Comparison of ENCODE assay signal across 20 cellular contexts in genomic region chr1:54857066-54857660, GRCh38. TPM values are rescaled to one million over a fixed set of nuclear protein-coding genes. Genes with fewer than 3 reads are reported as not detected.
DNase-seq lines count a peak whose midpoint lies in the region; ATAC-seq, FAIRE-seq and TF ChIP-seq lines count a peak whose summit lies in the region.
"Had no signal": no experiment of that assay in that cellular context is flagged by ENCODE, and none has a peak within 500 bp of the region (broad histone marks: within the 10 kb centered on the region; RNA-seq: fewer than 3 reads in every experiment).

No MANE protein-coding gene starts in this region.

- TF ChIP-seq CTCF in endodermal cell (conservative IDR thresholded peaks at IDR 0.05) (no peak), HepG2 (CRISPR knock-in tag; IDR thresholded peaks at IDR 0.05) (no peak)

- intact Hi-C loops in HepG2 (cut with micrococcal nuclease; ENCODE audit: unreplicated experiment) = no loop called here

- H3K79me2 ChIP-seq in HepG2 (ENCODE audit: insufficient read depth, low read length) = peaks cover 43% of the 10 kb centered on the region

- peaks cover 54% of the 10 kb centered on the region for H4K20me1 ChIP-seq in HepG2 (ENCODE audit: insufficient read depth, low read length)

- 60 to 98% methylated on average over 1 to 3 of the region's 3 CpGs for WGBS in endodermal cell (ENCODE audit: insufficient coverage in 1 of 2, insufficient read length in 1 of 2), 2 experiments
- WGBS in HepG2 (ENCODE audit: low lambda C conversion rate) = 95% methylated on average over 3 of the region's 3 CpGs

- H3K36me3 ChIP-seq in endodermal cell (ENCODE audit: control insufficient read depth, insufficient read depth, low read length) = peaks cover 91% of the 10 kb centered on the region
- peaks cover 55 to 80% of the 10 kb centered on the region in 2 experiments for H3K36me3 ChIP-seq in HepG2 (replicated peaks in 1 of 2; ENCODE audit: control insufficient read depth in 1 of 2, insufficient read depth in 2 of 2, low read length in 2 of 2)
- peaks cover 0 to 22% (median 19%) of the 10 kb centered on the region in 5 donors for H3K36me3 ChIP-seq in subcutaneous abdominal adipose tissue (ENCODE audit: control insufficient read depth in 5 of 5, insufficient read depth in 5 of 5, low read length in 5 of 5)

- TF ChIP-seq POLR2A in HepG2 (IDR thresholded peaks at IDR 0.05; ENCODE audit: insufficient read depth in 1 of 2, low read depth in 2 of 2, low read length in 2 of 2) = no peak

- H3K4me2 ChIP-seq in HepG2 (ENCODE audit: low read depth, low read length) = no peak overlapping the region

- H3K27ac ChIP-seq in endodermal cell (ENCODE audit: low read depth, low read length) = no peak overlapping the region
- peak overlapping the region; percentile 23 for H3K27ac ChIP-seq in HepG2 (ENCODE audit: extremely low read length, insufficient read depth, low read length)
- H3K27ac ChIP-seq in subcutaneous abdominal adipose tissue (ENCODE audit: low read depth, low read length) = peak overlapping the region; percentile 84
- H3K27ac ChIP-seq: SJCRH30, thoracic aorta had no signal

- no peak for ATAC-seq in HepG2
- no peak for ATAC-seq in GM18517 (IDR thresholded peaks at IDR 0.05; ENCODE audit: unreplicated experiment)
- ATAC-seq in GM18873 (IDR thresholded peaks at IDR 0.05; ENCODE audit: low FRiP score, unreplicated experiment) = no peak
- ATAC-seq in effector memory CD8-positive, alpha-beta T cell (replicated peaks) = no peak
- no peak for ATAC-seq in esophagus mucosa

- POLR2A ChIA-PET in HepG2 (lab: Yijun Ruan, JAX) = interaction anchor here (2.7 to 4.3 kb wide), 3 partner anchors 8 to 29 kb away, joined by 12 to 54 read pairs (median 29); partner anchors contain the start of gene DHCR24

- CTCF ChIA-PET in HepG2 (lab: Yijun Ruan, JAX; ENCODE audit: low intra/inter-chr PET ratio, low total read pairs) = no interaction called here

- TF ChIP-seq EP300 in HepG2 (IDR thresholded peaks at IDR 0.05; ENCODE audit: low read depth in 2 of 2, low read length in 2 of 2) = no peak
- no peak for TF ChIP-seq EP300 in HepG2 (CRISPR knock-in tag; IDR thresholded peaks at IDR 0.05; ENCODE audit: borderline replicate concordance)

- H3K27ac Mint-ChIP-seq in endodermal cell = no peak overlapping the region
- H3K27ac Mint-ChIP-seq in effector memory CD8-positive, alpha-beta T cell = no peak overlapping the region
- H3K27ac Mint-ChIP-seq: T-helper 2 cell treated with Interferon-gamma antibody and Interleukin-4, amounts not matched to agents 5 μg/mL and 100 μg/mL, for 36 hours had no signal

- no peaks in the 10 kb centered on the region for H3K9me3 ChIP-seq in endodermal cell (ENCODE audit: control insufficient read depth, low read length)
- H3K9me3 ChIP-seq in HepG2 (ENCODE audit: low read length) = no peaks in the 10 kb centered on the region
- H3K9me3 ChIP-seq in subcutaneous abdominal adipose tissue (ENCODE audit: control insufficient read depth in 5 of 5, low read length in 5 of 5) = no peaks in the 10 kb centered on the region
- H3K9me3 ChIP-seq: BE2C, SJCRH30, thoracic aorta had no signal

- in situ Hi-C loops in HepG2 (cut with HindIII; ENCODE audit: extremely low pct_ligation_motif_present, low pct_unique_long_range_greater_than_20kb) = no loop called here

- H3K9me3 Mint-ChIP-seq in endodermal cell = no peaks in the 10 kb centered on the region
- no peaks in the 10 kb centered on the region for H3K9me3 Mint-ChIP-seq in effector memory CD8-positive, alpha-beta T cell
- H3K9me3 Mint-ChIP-seq: T-helper 2 cell treated with Interferon-gamma antibody and Interleukin-4, amounts not matched to agents 5 μg/mL and 100 μg/mL, for 36 hours had no signal

- no peak for FAIRE-seq in HepG2 (lab: Jason Lieb, UNC)
- FAIRE-seq: colon, H54 had no signal

- TF ChIP-seq RAD21 in HepG2 (CRISPR knock-in tag; IDR thresholded peaks at IDR 0.05) = no peak

- no peaks in the 10 kb centered on the region for H3K27me3 ChIP-seq in endodermal cell (ENCODE audit: control insufficient read depth, insufficient read depth, low read length, poor library complexity, severe bottlenecking)
- H3K27me3 ChIP-seq in HepG2 (ENCODE audit: control insufficient read depth in 1 of 2, insufficient read depth in 2 of 2, low read length in 2 of 2) = no peaks in the 10 kb centered on the region
- H3K27me3 ChIP-seq in subcutaneous abdominal adipose tissue (ENCODE audit: control insufficient read depth in 5 of 5, insufficient read depth in 4 of 5, low read length in 5 of 5) = no peaks in the 10 kb centered on the region
- H3K27me3 ChIP-seq: BE2C, SJCRH30 had no signal

- BruUV-seq in HepG2 (replicated peaks; lab: Mats Ljungman, UMichigan) = no TSS peak

- peaks cover 13% of the 10 kb centered on the region for H3K4me1 Mint-ChIP-seq in endodermal cell
- H3K4me1 Mint-ChIP-seq in effector memory CD8-positive, alpha-beta T cell (ENCODE audit: low read depth in 2 of 2) = peaks cover 0 to 14% of the 10 kb centered on the region in 2 donors

- no peak overlapping the region for H2AFZ ChIP-seq in HepG2 (ENCODE audit: low read length)

- no peaks in the 10 kb centered on the region for H3K27me3 Mint-ChIP-seq in endodermal cell (ENCODE audit: insufficient read depth)
- no peaks in the 10 kb centered on the region for H3K27me3 Mint-ChIP-seq in effector memory CD8-positive, alpha-beta T cell

- H3K4me3 ChIP-seq in endodermal cell (ENCODE audit: low read length) = no peak overlapping the region
- H3K4me3 ChIP-seq in HepG2 (replicated peaks in 1 of 3; ENCODE audit: insufficient read depth in 1 of 3, low read depth in 2 of 3, low read length in 3 of 3) = no peak overlapping the region
- H3K4me3 ChIP-seq in subcutaneous abdominal adipose tissue (ENCODE audit: low read depth in 1 of 5, low read length in 5 of 5) = no peak overlapping the region
- H3K4me3 ChIP-seq: SJCRH30, thoracic aorta had no signal

- H3K36me3 Mint-ChIP-seq in endodermal cell (ENCODE audit: low read depth) = peaks cover 86% of the 10 kb centered on the region
- H3K36me3 Mint-ChIP-seq in effector memory CD8-positive, alpha-beta T cell (ENCODE audit: insufficient read depth) = peaks cover 4% of the 10 kb centered on the region

- H3K4me3 Mint-ChIP-seq in endodermal cell = no peak overlapping the region
- no peak overlapping the region for H3K4me3 Mint-ChIP-seq in effector memory CD8-positive, alpha-beta T cell
- H3K4me3 Mint-ChIP-seq: T-helper 2 cell treated with Interferon-gamma antibody and Interleukin-4, amounts not matched to agents 5 μg/mL and 100 μg/mL, for 36 hours had no signal

- no peaks in the 10 kb centered on the region for H3K4me1 ChIP-seq in endodermal cell (ENCODE audit: control insufficient read depth, insufficient read depth, low read length)
- peaks cover 64% of the 10 kb centered on the region for H3K4me1 ChIP-seq in HepG2 (ENCODE audit: insufficient read depth, low read length)
- peaks cover 4 to 30% (median 17%) of the 10 kb centered on the region in 5 donors for H3K4me1 ChIP-seq in subcutaneous abdominal adipose tissue (ENCODE audit: control insufficient read depth in 5 of 5, insufficient read depth in 5 of 5, low read length in 5 of 5)
- H3K4me1 ChIP-seq: BE2C, SJCRH30 had no signal

- H3K9ac ChIP-seq in endodermal cell (ENCODE audit: extremely low read depth, low read length, poor library complexity, severe bottlenecking) = no peak overlapping the region
- H3K9ac ChIP-seq in HepG2 (ENCODE audit: insufficient read depth, low read depth, low read length) = no peak overlapping the region
- peak overlapping the region in 1 of 5 donors; percentile 29 for H3K9ac ChIP-seq in subcutaneous abdominal adipose tissue (ENCODE audit: low read length in 5 of 5)

- peak; percentile 9 for DNase-seq in RPMI7951 (ENCODE audit: low read depth)
- DNase-seq in endodermal cell = peak; percentile 47
- no peak for DNase-seq in HepG2 (ENCODE audit: low spot score)
- no peak for DNase-seq in effector memory CD8-positive, alpha-beta T cell
- DNase-seq: activated CD4-positive, alpha-beta T cell treated with anti-CD3 and anti-CD28 coated beads for 4 hours; activated effector memory CD4-positive, alpha-beta T cell treated with Interleukin-2 at 50 U/mL for 16 hours; BE2C; KBM-7; mesendoderm; NCI-H1048; NCI-H510A treated with DMSO at 0.1 percent for 48 hours; SJCRH30 had no signal

RNA-seq across cellular contexts. Expression of gene DHCR24, which starts 29.8 kb away (rescaled TPM):
- total RNA-seq in RPMI7951 (2014; rRNA removed; shearing (Covaris generic)) = 63.0 and 67.8 TPM in 2 replicates
- total RNA-seq in endodermal cell (100 to 1,000 TPM; 243 to 340 TPM), HepG2 (2016; rRNA removed; fragmentation: Illumina TruSeq; extraction: Trizol) (250 and 448 TPM in 2 replicates), esophagus mucosa (530 TPM)
- polyA plus RNA-seq in endodermal cell (2013, experiment 1 of 2) = 221 TPM
- polyA plus RNA-seq in endodermal cell (2013, experiment 2 of 2) = 218 TPM
- total RNA-seq in HepG2 (2016; cell fraction: cytosol; rRNA removed; fragmentation: Illumina TruSeq; extraction: Trizol; ENCODE audit: low read depth) = 49.9 and 51.0 TPM in 2 replicates
- 228 and 439 TPM in 2 replicates for total RNA-seq in HepG2 (2016; cell fraction: insoluble cytoplasmic fraction; rRNA removed; fragmentation: Illumina TruSeq; extraction: Trizol)
- 153 and 157 TPM in 2 replicates for total RNA-seq in HepG2 (2016; cell fraction: membrane; rRNA removed; fragmentation: Illumina TruSeq; extraction: Trizol)
- total RNA-seq in HepG2 (2016; cell fraction: nucleus; rRNA removed; fragmentation: Illumina TruSeq; extraction: Trizol) = 410 and 468 TPM in 2 replicates
- 374 and 484 TPM in 2 replicates for polyA plus RNA-seq in HepG2 (2011; rRNA removed)
- 348 and 453 TPM in 2 replicates for polyA plus RNA-seq in HepG2 (2011; cell fraction: cytosol; rRNA removed)
- 376 and 486 TPM in 2 replicates for polyA plus RNA-seq in HepG2 (2011; cell fraction: nucleus; rRNA removed)
- polyA plus RNA-seq in HepG2 (2012) = 453 and 672 TPM in 2 replicates
- polyA plus RNA-seq in HepG2 (2016; cell fraction: cytosol; fragmentation: Illumina TruSeq; extraction: Trizol; ENCODE audit: low read depth) = 36.9 and 39.3 TPM in 2 replicates
- 202 and 215 TPM in 2 replicates for polyA plus RNA-seq in HepG2 (2016; cell fraction: insoluble cytoplasmic fraction; fragmentation: Illumina TruSeq; extraction: Trizol; ENCODE audit: low read depth)
- 86.7 and 89.8 TPM in 2 replicates for polyA plus RNA-seq in HepG2 (2016; cell fraction: membrane; fragmentation: Illumina TruSeq; extraction: Trizol; ENCODE audit: low read depth)
- polyA plus RNA-seq in HepG2 (2016; cell fraction: nucleus; fragmentation: Illumina TruSeq; extraction: Trizol; ENCODE audit: insufficient read depth, low read depth) = 516 and 527 TPM in 2 replicates
- 777 and 2,246 TPM in 2 replicates for polyA minus RNA-seq in HepG2 (2011; rRNA and poly(A)+ RNA removed; ENCODE audit: low replicate concordance)
- polyA minus RNA-seq in HepG2 (2011; cell fraction: cytosol; rRNA and poly(A)+ RNA removed) = 316 and 502 TPM in 2 replicates
- 197 and 218 TPM in 2 replicates for polyA minus RNA-seq in HepG2 (2011; cell fraction: nucleus; rRNA and poly(A)+ RNA removed)

RNA-seq across cellular contexts. Expression of gene TTC22, which starts 56.0 kb away (rescaled TPM):
- total RNA-seq in RPMI7951 (2014; rRNA removed; shearing (Covaris generic)) = not detected in 2 replicates
- total RNA-seq in endodermal cell = under 1 TPM; 0.44 to 0.53 TPM
- polyA plus RNA-seq in endodermal cell (2013, experiment 1 of 2) = 0.11 TPM
- polyA plus RNA-seq in endodermal cell (2013, experiment 2 of 2) = not detected
- total RNA-seq in HepG2 (2016; rRNA removed; fragmentation: Illumina TruSeq; extraction: Trizol) = not detected in 2 replicates
- total RNA-seq in HepG2 (2016; cell fraction: cytosol; rRNA removed; fragmentation: Illumina TruSeq; extraction: Trizol; ENCODE audit: low read depth) = not detected in 2 replicates
- total RNA-seq in HepG2 (2016; cell fraction: insoluble cytoplasmic fraction; rRNA removed; fragmentation: Illumina TruSeq; extraction: Trizol) = not detected in 2 replicates
- total RNA-seq in HepG2 (2016; cell fraction: membrane; rRNA removed; fragmentation: Illumina TruSeq; extraction: Trizol) = not detected in 2 replicates
- total RNA-seq in HepG2 (2016; cell fraction: nucleus; rRNA removed; fragmentation: Illumina TruSeq; extraction: Trizol) = not detected in 2 replicates
- polyA plus RNA-seq in HepG2 (2011; rRNA removed) = not detected in 2 replicates
- not detected in 2 replicates for polyA plus RNA-seq in HepG2 (2011; cell fraction: cytosol; rRNA removed)
- not detected in 2 replicates for polyA plus RNA-seq in HepG2 (2011; cell fraction: nucleus; rRNA removed)
- polyA plus RNA-seq in HepG2 (2012) = not detected in 2 replicates
- polyA plus RNA-seq in HepG2 (2016; cell fraction: cytosol; fragmentation: Illumina TruSeq; extraction: Trizol; ENCODE audit: low read depth) = not detected in 2 replicates
- not detected in 2 replicates for polyA plus RNA-seq in HepG2 (2016; cell fraction: insoluble cytoplasmic fraction; fragmentation: Illumina TruSeq; extraction: Trizol; ENCODE audit: low read depth)
- polyA plus RNA-seq in HepG2 (2016; cell fraction: membrane; fragmentation: Illumina TruSeq; extraction: Trizol; ENCODE audit: low read depth) = not detected in 2 replicates
- not detected in 2 replicates for polyA plus RNA-seq in HepG2 (2016; cell fraction: nucleus; fragmentation: Illumina TruSeq; extraction: Trizol; ENCODE audit: insufficient read depth, low read depth)
- polyA minus RNA-seq in HepG2 (2011; rRNA and poly(A)+ RNA removed; ENCODE audit: low replicate concordance) = 0.05 TPM in 1 of 2 replicates, not detected in the other
- polyA minus RNA-seq in HepG2 (2011; cell fraction: cytosol; rRNA and poly(A)+ RNA removed) = 1.1 TPM in 1 of 2 replicates, not detected in the other
- polyA minus RNA-seq in HepG2 (2011; cell fraction: nucleus; rRNA and poly(A)+ RNA removed) = not detected in 2 replicates
- total RNA-seq in esophagus mucosa = 113 TPM
- total RNA-seq: SJCRH30 had no signal

Comparison
In these comparisons a context has a peak if more than half of its experiments do, and no peak if none do; other contexts are left out.
1. DNase-seq: peak in RPMI7951 (single experiment) and endodermal cell (single experiment); none in HepG2 (single experiment) and effector memory CD8-positive, alpha-beta T cell (0 of 3).
2. RNA of gene TTC22, which starts 56.0 kb away (total RNA-seq): 113 TPM in esophagus mucosa (single experiment); 0.44 to 0.53 TPM in endodermal cell, not detected in HepG2 and not detected in RPMI7951; every median in the first group is over 10 times any median in the second.